Comparison of ENCODE assay signal across 1 cellular context in genomic region chr1:223741861-223742260, GRCh38.
TF ChIP-seq lines count a peak whose summit lies in the region.

No MANE protein-coding gene starts in this region.

TF ChIP-seq in IMR-90, 13 proteins besides CTCF, POLR2A, EP300 and RAD21:
- no peak for TF ChIP-seq MAFK (IDR thresholded peaks at IDR 0.05; ENCODE audit: low read depth, low read length)
- TF ChIP-seq FOS (IDR thresholded peaks at IDR 0.05; ENCODE audit: low read depth, low read length): no peak
- TF ChIP-seq CHD1 (IDR thresholded peaks at IDR 0.05; ENCODE audit: low read depth, low read length): no peak
- TF ChIP-seq USF2 (IDR thresholded peaks at IDR 0.05; ENCODE audit: low read depth, low read length): no peak
- no peak for TF ChIP-seq CEBPB (IDR thresholded peaks at IDR 0.05; ENCODE audit: low read depth, low read length)
- TF ChIP-seq BHLHE40 (IDR thresholded peaks at IDR 0.05; ENCODE audit: low read depth, low read length): no peak
- no peak for TF ChIP-seq RFX5 (IDR thresholded peaks at IDR 0.05; ENCODE audit: low read depth, low read length)
- no peak for TF ChIP-seq SMC3 (IDR thresholded peaks at IDR 0.05; ENCODE audit: low read depth, low read length)
- no peak for TF ChIP-seq ELK1 (IDR thresholded peaks at IDR 0.05; ENCODE audit: borderline replicate concordance, low read depth, low read length)
- no peak for TF ChIP-seq RCOR1 (IDR thresholded peaks at IDR 0.05; ENCODE audit: insufficient replicate concordance, low read length)
- TF ChIP-seq MAZ (IDR thresholded peaks at IDR 0.05; ENCODE audit: borderline replicate concordance, low read depth, low read length): no peak
- no peak for TF ChIP-seq MXI1 (IDR thresholded peaks at IDR 0.05; ENCODE audit: borderline replicate concordance, low read depth, low read length)
- no peak for TF ChIP-seq NFE2L2 (IDR thresholded peaks at IDR 0.05; ENCODE audit: low read depth, low read length)
